ENCODE assay signal across 19 cellular contexts in genomic region chr5:60803712-60804111, GRCh38. TPM values are rescaled to one million over a fixed set of nuclear protein-coding genes. Genes with fewer than 3 reads are reported as not detected.
"Had no signal": no experiment of that assay in that cellular context is flagged by ENCODE, and none has a peak within 500 bp of the region (broad histone marks: within the 10 kb centered on the region; RNA-seq: fewer than 3 reads in every experiment).

No MANE protein-coding gene starts in this region.

- H3K9me3 Mint-ChIP-seq: stimulated activated naive CD8-positive, alpha-beta T cell treated with anti-CD3 and anti-CD28 coated beads, Interleukin-15, Interleukin-2, amounts not matched to agents 100 ng/mL and 50 ng/mL, for 24 hours had no signal

- H3K36me3 Mint-ChIP-seq: naive thymus-derived CD8-positive, alpha-beta T cell; stimulated activated memory B cell treated with anti-CD40 and anti-IgM and Interleukin-4, amounts not matched to agents 10 μg/mL and 1 μg/mL and 100 μg/mL, for 72 hours had no signal

- H3K4me3 Mint-ChIP-seq: naive thymus-derived CD8-positive, alpha-beta T cell; stimulated activated memory B cell treated with anti-CD40 and anti-IgM and Interleukin-4, amounts not matched to agents 10 μg/mL and 1 μg/mL and 100 μg/mL, for 72 hours; stimulated activated naive CD8-positive, alpha-beta T cell treated with anti-CD3 and anti-CD28 coated beads, Interleukin-15, Interleukin-2, amounts not matched to agents 100 ng/mL and 50 ng/mL, for 24 hours had no signal

- H3K9me3 ChIP-seq: esophagus squamous epithelium, gastroesophageal sphincter, neutrophil, thoracic aorta, transverse colon had no signal

- H3K27ac ChIP-seq: esophagus squamous epithelium, gastroesophageal sphincter, neutrophil, spleen, thoracic aorta, transverse colon had no signal

- H3K27me3 ChIP-seq: esophagus squamous epithelium, gastroesophageal sphincter, neutrophil, spleen, transverse colon had no signal

- H3K4me1 ChIP-seq: esophagus squamous epithelium, gastroesophageal sphincter, spleen, transverse colon had no signal

- H3K27me3 Mint-ChIP-seq: stimulated activated memory B cell treated with anti-CD40 and anti-IgM and Interleukin-4, amounts not matched to agents 10 μg/mL and 1 μg/mL and 100 μg/mL, for 72 hours had no signal

- DNase-seq: dermis blood vessel endothelial cell; esophagus squamous epithelium; foreskin fibroblast; glutamatergic neuron; islet precursor cell; mammary epithelial cell; naive thymus-derived CD8-positive, alpha-beta T cell; spleen; stimulated activated CD4-positive, alpha-beta T cell treated with anti-CD3 and anti-CD28 coated beads, Interleukin-15, amount 100 ng/mL, for 24 hours; stimulated activated CD4-positive, alpha-beta T cell treated with anti-CD3 and anti-CD28 coated beads, Interleukin-1b, Interleukin-23, amount 100 ng/mL, for 48 hours; stimulated activated CD4-positive, alpha-beta T cell treated with anti-CD3 and anti-CD28 coated beads, Interleukin-4, amount 100 ng/mL, for 24 hours; transverse colon had no signal

- H3K4me3 ChIP-seq: esophagus squamous epithelium, gastroesophageal sphincter, spleen, thoracic aorta, transverse colon had no signal

- H3K36me3 ChIP-seq: esophagus squamous epithelium, gastroesophageal sphincter, neutrophil, spleen, thoracic aorta, transverse colon had no signal

- H3K27ac Mint-ChIP-seq: naive thymus-derived CD8-positive, alpha-beta T cell; stimulated activated memory B cell treated with anti-CD40 and anti-IgM and Interleukin-4, amounts not matched to agents 10 μg/mL and 1 μg/mL and 100 μg/mL, for 72 hours; stimulated activated naive CD8-positive, alpha-beta T cell treated with anti-CD3 and anti-CD28 coated beads, Interleukin-15, Interleukin-2, amounts not matched to agents 100 ng/mL and 50 ng/mL, for 24 hours had no signal

- H3K4me1 Mint-ChIP-seq: naive thymus-derived CD8-positive, alpha-beta T cell; stimulated activated memory B cell treated with anti-CD40 and anti-IgM and Interleukin-4, amounts not matched to agents 10 μg/mL and 1 μg/mL and 100 μg/mL, for 72 hours had no signal

- ATAC-seq: gastroesophageal sphincter; left lobe of liver; naive thymus-derived CD8-positive, alpha-beta T cell; sciatic nerve; stimulated activated memory B cell treated with anti-CD40 and anti-IgM and Interleukin-4, amounts not matched to agents 10 μg/mL and 1 μg/mL and 100 μg/mL, for 72 hours had no signal

RNA-seq across cellular contexts. Expression of gene ELOVL7, which starts 40.4 kb away (rescaled TPM):
- total RNA-seq: naive thymus-derived CD8-positive, alpha-beta T cell had no signal
